Comparison of ENCODE assay signal across 9 cellular contexts in the genomic region with DNA sequence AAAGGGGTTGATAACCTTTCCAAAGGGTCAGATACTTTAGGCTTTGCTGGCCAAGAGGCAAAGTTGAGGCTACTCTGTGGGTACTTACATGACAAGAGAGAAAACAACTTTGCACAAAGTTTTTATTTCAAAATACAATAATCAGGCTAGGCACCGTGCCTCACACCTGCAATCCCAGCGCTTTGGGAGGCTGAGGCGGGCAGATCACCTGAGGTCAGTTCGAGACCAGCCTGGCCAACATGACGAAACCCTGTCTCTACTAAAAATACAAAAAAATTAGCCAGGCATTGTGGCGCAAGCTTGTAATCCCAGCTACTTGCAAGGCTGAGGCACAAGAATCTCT. TPM values are rescaled to one million over a fixed set of nuclear protein-coding genes. Genes with fewer than 3 reads are reported as not detected.
DNase-seq lines count a peak whose midpoint lies in the region; ATAC-seq and TF ChIP-seq lines count a peak whose summit lies in the region.
"Not testable (repeated sequence)": the region's sequence is repeated elsewhere in the genome, so short reads cannot be mapped to it uniquely, and the experiment has no call there.
"Had no signal": no experiment of that assay in that cellular context is flagged by ENCODE, and none has a peak within 500 bp of the region (broad histone marks: within the 10 kb centered on the region; RNA-seq: fewer than 3 reads in every experiment).

No MANE protein-coding gene starts in this region.

- not testable (repeated sequence) for H3K4me3 ChIP-seq in ACC112 (ENCODE audit: low read depth, low read length); GM23248; endodermal cell (ENCODE audit: low read length); prostate gland; smooth muscle cell

- H3K27ac Mint-ChIP-seq in endodermal cell = peak overlapping the region; percentile 44

- H3K4me2 ChIP-seq in GM23248 (ENCODE audit: unreplicated experiment) = peak overlapping the region; percentile 35
- not testable (repeated sequence) for H3K4me2 ChIP-seq in smooth muscle cell

- H3K9me3 Mint-ChIP-seq in endodermal cell = not testable (repeated sequence)

- peaks cover 64% of the 10 kb centered on the region for H3K4me1 ChIP-seq in ACC112 (ENCODE audit: control insufficient read depth, insufficient read depth, low read length, unreplicated experiment)
- H3K4me1 ChIP-seq in GM23248 (ENCODE audit: insufficient read depth) = peaks cover 68% of the 10 kb centered on the region
- not testable (repeated sequence) for H3K4me1 ChIP-seq in endodermal cell (ENCODE audit: control insufficient read depth, insufficient read depth, low read length); smooth muscle cell (ENCODE audit: low read depth)
- peaks cover 25% of the 10 kb centered on the region for H3K4me1 ChIP-seq in prostate gland (replicated peaks)

- not testable (repeated sequence) for H3K27me3 ChIP-seq in ACC112 (ENCODE audit: insufficient read depth, low read length); GM23248 (replicated peaks; ENCODE audit: insufficient read depth); endodermal cell (ENCODE audit: control insufficient read depth, insufficient read depth, low read length, poor library complexity, severe bottlenecking); prostate gland (replicated peaks; ENCODE audit: insufficient read depth); smooth muscle cell (ENCODE audit: low read depth)

- peak overlapping the region; percentile 56; the same call in 1 of the 2 replicates for H3K27ac ChIP-seq in ACC112 (ENCODE audit: low read depth, low read length)
- H3K27ac ChIP-seq in GM23248 = peak overlapping the region; percentile 54
- H3K27ac ChIP-seq in RWPE1 = peak overlapping the region; percentile 57
- not testable (repeated sequence) for H3K27ac ChIP-seq in endodermal cell (ENCODE audit: low read depth, low read length)
- peak overlapping the region; percentile 67 to 71 for H3K27ac ChIP-seq in prostate gland
- peak overlapping the region; percentile 61 for H3K27ac ChIP-seq in smooth muscle cell (ENCODE audit: low read depth)

- peaks cover 92% of the 10 kb centered on the region for H3K79me2 ChIP-seq in ACC112 (ENCODE audit: control insufficient read depth, insufficient read depth, low read length, unreplicated experiment)
- peaks cover 100% of the 10 kb centered on the region for H3K79me2 ChIP-seq in GM23248 (ENCODE audit: insufficient read depth)
- H3K79me2 ChIP-seq in smooth muscle cell (ENCODE audit: low read depth) = peaks cover 98% of the 10 kb centered on the region

- H2AFZ ChIP-seq in ACC112 (ENCODE audit: low read length, unreplicated experiment); GM23248; smooth muscle cell (ENCODE audit: low read depth): not testable (repeated sequence)

- in situ Hi-C loops in GM23248 (cut with MboI) = not testable (repeated sequence)

- H3K36me3 Mint-ChIP-seq in endodermal cell (ENCODE audit: low read depth) = peaks cover 27% of the 10 kb centered on the region

- TF ChIP-seq CTCF in RWPE1 (conservative IDR thresholded peaks at IDR 0.05; ENCODE audit: low read depth); endodermal cell (conservative IDR thresholded peaks at IDR 0.05); prostate gland (IDR thresholded peaks at IDR 0.05); smooth muscle cell (IDR thresholded peaks at IDR 0.05; ENCODE audit: borderline replicate concordance, insufficient read depth, poor library complexity, severe bottlenecking): not testable (repeated sequence)

- H3K4me1 Mint-ChIP-seq in endodermal cell = peaks cover 12% of the 10 kb centered on the region

- not testable (repeated sequence) for DNase-seq in GM23248; RWPE1 (ENCODE audit: low spot score); endodermal cell; prostate gland (ENCODE audit: low spot score); smooth muscle cell (lab: John Stamatoyannopoulos, UW; ENCODE audit: unreplicated experiment)
- DNase-seq in activated CD8-positive, alpha-beta memory T cell treated with anti-CD3 and anti-CD28 coated beads for 24 hours = peak; percentile 32
- DNase-seq in left lobe of liver (ENCODE audit: low spot score) = peak; percentile 84

- peaks cover 32% of the 10 kb centered on the region; the same call in 1 of the 2 replicates for H4K20me1 ChIP-seq in GM23248 (ENCODE audit: insufficient read depth)
- peaks cover 100% of the 10 kb centered on the region for H4K20me1 ChIP-seq in smooth muscle cell (ENCODE audit: low read depth)

- H3F3A ChIP-seq in GM23248 (ENCODE audit: insufficient read depth) = peaks cover 65% of the 10 kb centered on the region
- H3F3A ChIP-seq in smooth muscle cell (ENCODE audit: low read depth) = peaks cover 38% of the 10 kb centered on the region

- ATAC-seq in left lobe of liver = peak; percentile 78

- intact Hi-C loops in prostate gland (cut with DNase I) = not testable (repeated sequence)

- H3K36me3 ChIP-seq in ACC112 (ENCODE audit: insufficient read depth, low read length); GM23248 (ENCODE audit: low read depth); prostate gland; smooth muscle cell (ENCODE audit: low read depth): not testable (repeated sequence)
- H3K36me3 ChIP-seq in endodermal cell (ENCODE audit: control insufficient read depth, insufficient read depth, low read length) = peaks cover 21% of the 10 kb centered on the region

- not testable (repeated sequence) for H3K9me3 ChIP-seq in GM23248 (ENCODE audit: low read depth); endodermal cell (ENCODE audit: control insufficient read depth, low read length); prostate gland; smooth muscle cell (replicated peaks; ENCODE audit: low read depth)

- POLR2A ChIA-PET in RWPE1 (lab: Yijun Ruan, JAX; ENCODE audit: low non-redundant PET) = not testable (repeated sequence)

- CTCF ChIA-PET in RWPE1 (lab: Yijun Ruan, JAX) = not testable (repeated sequence)

- 95 to 97% methylated on average over 6 of the region's 6 CpGs for WGBS in GM23248 (ENCODE audit: low coverage in 1 of 2, low lambda C conversion rate in 2 of 2, missing lambda C conversion rate in 2 of 2), 2 experiments
- 91 to 98% methylated on average over 6 of the region's 6 CpGs for WGBS in endodermal cell (ENCODE audit: insufficient coverage in 1 of 2, insufficient read length in 1 of 2), 2 experiments
- WGBS in prostate gland = 91% methylated on average over 6 of the region's 6 CpGs
- WGBS in smooth muscle cell (ENCODE audit: low lambda C conversion rate) = 95% methylated on average over 6 of the region's 6 CpGs

- not testable (repeated sequence) for H3K4me3 Mint-ChIP-seq in endodermal cell

- not testable (repeated sequence) for TF ChIP-seq POLR2A in prostate gland (IDR thresholded peaks at IDR 0.05)

- peak overlapping the region; percentile 13; the same call in 1 of the 2 replicates for H3K9ac ChIP-seq in GM23248
- H3K9ac ChIP-seq in endodermal cell (ENCODE audit: extremely low read depth, low read length, poor library complexity, severe bottlenecking); smooth muscle cell (ENCODE audit: low read depth): not testable (repeated sequence)

- H3K9me2 ChIP-seq in GM23248 (ENCODE audit: insufficient read depth) = not testable (repeated sequence)

- not testable (repeated sequence) for H3K27me3 Mint-ChIP-seq in endodermal cell (ENCODE audit: insufficient read depth)

RNA-seq across cellular contexts. Expression of a gene that starts 28.2 kb away (rescaled TPM):
- 57.3 and 61.5 TPM in 2 replicates for total RNA-seq in GM23248 (2014; rRNA removed; shearing (Covaris generic))
- polyA plus RNA-seq in GM23248 (2016; fragmentation: Nextera tagmentation; extraction: Ambion mirVana) (91.9 and 95.2 TPM in 2 replicates), smooth muscle cell (44.1 and 45.1 TPM in 2 replicates)
- total RNA-seq in endodermal cell (100 to 1,000 TPM; 145 to 165 TPM), left lobe of liver (34.8 TPM), prostate gland (100 to 1,000 TPM; 100 to 123 TPM), smooth muscle cell (60.5 and 97.2 TPM in 2 replicates)
- 110 TPM for polyA plus RNA-seq in endodermal cell (2013, experiment 1 of 2)
- polyA plus RNA-seq in endodermal cell (2013, experiment 2 of 2) = 105 TPM

RNA-seq across cellular contexts. Expression of a gene that starts 53.7 kb away (rescaled TPM):
- 5.6 and 14.4 TPM in 2 replicates for total RNA-seq in GM23248 (2014; rRNA removed; shearing (Covaris generic))
- polyA plus RNA-seq in GM23248 (2016; fragmentation: Nextera tagmentation; extraction: Ambion mirVana) (1.1 and 1.8 TPM in 2 replicates), smooth muscle cell (6.9 and 8.2 TPM in 2 replicates)
- total RNA-seq in endodermal cell (10 to 100 TPM; 14.7 to 15.5 TPM), left lobe of liver (1.5 TPM), prostate gland (10 to 100 TPM in 1 of 2 donors, 1 to 10 TPM in 1; 8.1 to 10.6 TPM), smooth muscle cell (12.0 and 16.4 TPM in 2 replicates)
- polyA plus RNA-seq in endodermal cell (2013, experiment 1 of 2) = 11.3 TPM
- 12.9 TPM for polyA plus RNA-seq in endodermal cell (2013, experiment 2 of 2)
- polyA plus RNA-seq: CD8-positive, alpha-beta memory T cell had no signal
